28 cellular contexts compared by ENCODE assay signal in genomic region chr22:25956801-25957200, GRCh38.
"Had no signal": no experiment of that assay in that cellular context is flagged by ENCODE, and none has a peak within 500 bp of the region (broad histone marks: within the 10 kb centered on the region; RNA-seq: fewer than 3 reads in every experiment).

No MANE protein-coding gene starts in this region.

- H3K27ac ChIP-seq: left ventricle myocardium inferior, lower lobe of right lung, neural progenitor cell, neutrophil, parathyroid adenoma, sigmoid colon, spleen, suprapubic skin, thoracic aorta, tibial artery, upper lobe of right lung had no signal

- H3K36me3 ChIP-seq: lower lobe of right lung, neural progenitor cell, neutrophil, sigmoid colon, spleen, suprapubic skin, tibial artery, upper lobe of right lung had no signal

- DNase-seq: hippocampal formation; kidney; left colon; left ventricle myocardium inferior; lower lobe of right lung; mammary epithelial cell; mesenchymal stem cell; naive B cell; natural killer cell; nephron progenitor cell; occipital lobe; right cardiac atrium; sigmoid colon; small intestine; spleen; stimulated activated CD4-positive, alpha-beta T cell treated with anti-CD3 and anti-CD28 coated beads, Interleukin-4, amount 100 ng/mL, for 24 hours; stimulated activated naive CD4-positive, alpha-beta T cell; tibial artery; trophoblast cell; upper lobe of right lung had no signal

- ATAC-seq: left colon; lower lobe of right lung; natural killer cell; right cardiac atrium; stimulated activated effector memory CD8-positive, alpha-beta T cell treated with anti-CD3 and anti-CD28 coated beads, Interleukin-12 subunit alpha, Interleukin-12 subunit beta, amount 100 ng/mL, for 72 hours; upper lobe of right lung had no signal

- H3K27me3 Mint-ChIP-seq: naive B cell; stimulated activated naive CD8-positive, alpha-beta T cell treated with anti-CD3 and anti-CD28 coated beads, Interleukin-15, Interleukin-2, amounts not matched to agents 100 ng/mL and 50 ng/mL, for 24 hours had no signal

- H3K9me3 Mint-ChIP-seq: mesothelial cell of epicardium; natural killer cell; neural progenitor cell; stimulated activated effector memory CD8-positive, alpha-beta T cell treated with anti-CD3 and anti-CD28 coated beads, Interleukin-12 subunit alpha, Interleukin-12 subunit beta, amount 100 ng/mL, for 72 hours; stimulated activated naive CD8-positive, alpha-beta T cell treated with anti-CD3 and anti-CD28 coated beads, Interleukin-15, Interleukin-2, amounts not matched to agents 100 ng/mL and 50 ng/mL, for 24 hours had no signal

- H3K4me3 Mint-ChIP-seq: mesothelial cell of epicardium; naive B cell; natural killer cell; nephron progenitor cell; neural progenitor cell; stimulated activated effector memory CD8-positive, alpha-beta T cell treated with anti-CD3 and anti-CD28 coated beads, Interleukin-12 subunit alpha, Interleukin-12 subunit beta, amount 100 ng/mL, for 72 hours; stimulated activated naive CD8-positive, alpha-beta T cell treated with anti-CD3 and anti-CD28 coated beads, Interleukin-15, Interleukin-2, amounts not matched to agents 100 ng/mL and 50 ng/mL, for 24 hours had no signal

- H3K27me3 ChIP-seq: neural progenitor cell, neutrophil, sigmoid colon, suprapubic skin, tibial artery, upper lobe of right lung had no signal

- H3K27ac Mint-ChIP-seq: mesothelial cell of epicardium; natural killer cell; nephron progenitor cell; neural progenitor cell; stimulated activated effector memory CD8-positive, alpha-beta T cell treated with anti-CD3 and anti-CD28 coated beads, Interleukin-12 subunit alpha, Interleukin-12 subunit beta, amount 100 ng/mL, for 72 hours; stimulated activated naive CD8-positive, alpha-beta T cell treated with anti-CD3 and anti-CD28 coated beads, Interleukin-15, Interleukin-2, amounts not matched to agents 100 ng/mL and 50 ng/mL, for 24 hours had no signal

- H3K4me1 Mint-ChIP-seq: mesothelial cell of epicardium; natural killer cell; stimulated activated effector memory CD8-positive, alpha-beta T cell treated with anti-CD3 and anti-CD28 coated beads, Interleukin-12 subunit alpha, Interleukin-12 subunit beta, amount 100 ng/mL, for 72 hours had no signal

- H3K9ac ChIP-seq: neural progenitor cell, parathyroid adenoma had no signal

- H3K4me2 ChIP-seq: neural progenitor cell had no signal

- H3K4me1 ChIP-seq: left ventricle myocardium inferior, lower lobe of right lung, sigmoid colon, spleen, suprapubic skin, tibial artery, upper lobe of right lung had no signal

- H3K9me3 ChIP-seq: left ventricle myocardium inferior, lower lobe of right lung, neutrophil, sigmoid colon, spleen, suprapubic skin, thoracic aorta, tibial artery, upper lobe of right lung had no signal

- H3K36me3 Mint-ChIP-seq: mesothelial cell of epicardium; naive B cell; natural killer cell; neural progenitor cell; stimulated activated effector memory CD8-positive, alpha-beta T cell treated with anti-CD3 and anti-CD28 coated beads, Interleukin-12 subunit alpha, Interleukin-12 subunit beta, amount 100 ng/mL, for 72 hours had no signal

- H3K4me3 ChIP-seq: left ventricle myocardium inferior, lower lobe of right lung, neural progenitor cell, sigmoid colon, spleen, suprapubic skin, thoracic aorta, tibial artery, upper lobe of right lung had no signal
